Comparison of ENCODE assay signal across 8 cellular contexts in the genomic region with DNA sequence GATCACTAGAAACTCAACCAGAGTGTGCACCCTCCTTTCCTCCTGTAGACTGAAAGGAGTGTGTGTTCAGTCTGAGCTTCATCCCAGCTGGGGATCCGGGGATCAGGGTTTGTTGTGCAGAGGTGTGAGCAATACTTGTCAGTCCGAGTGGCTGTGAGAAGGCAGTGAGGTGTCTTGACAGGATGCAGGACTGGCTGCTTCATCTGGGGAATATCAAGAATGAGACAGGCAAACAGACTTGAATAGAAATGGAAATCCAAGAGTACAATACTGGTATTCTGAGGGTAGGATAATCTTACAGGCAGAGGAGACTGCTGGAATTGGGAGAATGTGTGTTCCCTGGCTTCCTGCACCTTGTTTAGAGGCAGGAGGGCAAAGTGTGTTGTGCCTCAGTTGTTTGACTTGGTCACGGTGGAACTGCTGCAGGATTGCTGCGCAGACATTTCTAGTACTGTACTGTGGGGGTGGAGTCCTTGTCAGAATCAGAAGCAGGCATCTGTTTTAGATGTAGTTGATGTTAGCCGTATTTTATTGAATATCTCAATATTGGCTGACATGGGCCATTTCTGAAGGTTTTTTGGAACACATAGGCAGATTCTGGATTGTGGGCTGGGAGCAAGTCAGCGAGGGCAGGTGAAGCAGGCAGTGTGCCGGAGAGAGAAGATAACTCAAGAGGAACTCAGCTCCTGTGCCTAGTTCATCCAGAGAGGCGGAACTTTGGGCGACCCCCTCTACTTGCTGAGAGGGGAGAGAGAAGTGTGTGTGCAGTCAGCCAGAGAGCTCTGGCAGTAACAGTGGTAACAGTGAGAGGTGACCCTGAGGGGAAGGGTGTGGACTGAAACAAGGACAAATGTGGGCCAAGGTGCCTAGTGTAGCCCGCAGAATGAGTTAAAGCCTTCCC. TPM values are rescaled to one million over a fixed set of nuclear protein-coding genes. Genes with fewer than 3 reads are reported as not detected.
DNase-seq lines count a peak whose midpoint lies in the region; ATAC-seq and TF ChIP-seq lines count a peak whose summit lies in the region.

No MANE protein-coding gene starts in this region.

- H3K9me3 ChIP-seq in mucosa of rectum (ENCODE audit: control insufficient read depth in 2 of 2, low read length in 2 of 2): no peaks in the 10 kb centered on the region

- no peaks in the 10 kb centered on the region for H3K27me3 Mint-ChIP-seq in Calu3 (ENCODE audit: unreplicated experiment)
- no peaks in the 10 kb centered on the region for H3K27me3 Mint-ChIP-seq in central memory CD8-positive, alpha-beta T cell

- peak overlapping the region; percentile 93 for H3K27ac Mint-ChIP-seq in Calu3 (ENCODE audit: unreplicated experiment)
- peak overlapping the region; percentile 100 for H3K27ac Mint-ChIP-seq in central memory CD8-positive, alpha-beta T cell (ENCODE audit: low read depth)

- H3K36me3 ChIP-seq in mucosa of rectum (ENCODE audit: control insufficient read depth in 2 of 2, insufficient read depth in 2 of 2, low read length in 2 of 2): peaks cover 9 to 10% of the 10 kb centered on the region in 2 donors

- H3K9me3 Mint-ChIP-seq in Calu3 (ENCODE audit: low read depth, unreplicated experiment): no peaks in the 10 kb centered on the region
- no peaks in the 10 kb centered on the region for H3K9me3 Mint-ChIP-seq in central memory CD8-positive, alpha-beta T cell

- peaks cover 32% of the 10 kb centered on the region for H3K4me1 Mint-ChIP-seq in Calu3 (ENCODE audit: low read depth, unreplicated experiment)
- peaks cover 55% of the 10 kb centered on the region for H3K4me1 Mint-ChIP-seq in central memory CD8-positive, alpha-beta T cell

- intact Hi-C loops in Calu3 (cut with micrococcal nuclease; ENCODE audit: unreplicated experiment): no loop called here

- TF ChIP-seq CTCF in Calu3 (IDR thresholded peaks at IDR 0.05; ENCODE audit: unreplicated experiment) (no peak), LNCaP clone FGC (IDR thresholded peaks at IDR 0.05; ENCODE audit: control insufficient read depth, extremely low read depth, insufficient read depth) (no peak)

- no TSS peak for BruUV-seq in Calu3 (replicated peaks; lab: Mats Ljungman, UMichigan)

- peak overlapping the region; percentile 88 to 91 for H3K27ac ChIP-seq in mucosa of rectum (ENCODE audit: low read depth in 2 of 2, low read length in 2 of 2)

- DNase-seq in Calu3 (no peak), LNCaP clone FGC (ENCODE audit: low read depth) (no peak), NCI-H1105 (lab: John Stamatoyannopoulos, UW) (no peak), putamen (ENCODE audit: low spot score) (no peak)
- DNase-seq in central memory CD8-positive, alpha-beta T cell (ENCODE audit: low spot score in 2 of 2): no peak
- DNase-seq in stimulated activated CD8-positive, alpha-beta memory T cell treated with anti-CD3 and anti-CD28 coated beads, Interleukin-4, amount 100 ng/mL, for 48 hours: no peak

- CTCF ChIA-PET in Calu3 (lab: Charles Lee): interaction anchor here (0.5 to 2.1 kb wide), 9 partner anchors 10 to 185 kb away, joined by 3 to 8 read pairs (median 4); partner anchors contain the start of gene KDM2A

- peak overlapping the region; percentile 54 to 88 for H3K9ac ChIP-seq in mucosa of rectum (ENCODE audit: low read depth in 1 of 2, low read length in 2 of 2)

- no peak for ATAC-seq in central memory CD8-positive, alpha-beta T cell (replicated peaks; ENCODE audit: extremely low read depth, poor library complexity, severe bottlenecking)
- no peak for ATAC-seq in HG03565 (IDR thresholded peaks at IDR 0.05; ENCODE audit: unreplicated experiment)

- peak overlapping the region; percentile 78 for H3K4me3 ChIP-seq in LNCaP clone FGC (ENCODE audit: low read depth, low read length)
- H3K4me3 ChIP-seq in mucosa of rectum (ENCODE audit: low read length in 2 of 2): peak overlapping the region; percentile 48 to 58

- peak overlapping the region; percentile 95 for H3K4me3 Mint-ChIP-seq in Calu3 (ENCODE audit: low read depth, unreplicated experiment)
- peak overlapping the region; percentile 99 for H3K4me3 Mint-ChIP-seq in central memory CD8-positive, alpha-beta T cell

- H3K36me3 Mint-ChIP-seq in Calu3 (ENCODE audit: insufficient read depth, unreplicated experiment): peaks cover 56% of the 10 kb centered on the region
- H3K36me3 Mint-ChIP-seq in central memory CD8-positive, alpha-beta T cell (ENCODE audit: insufficient read depth): peaks cover 52% of the 10 kb centered on the region

- H3K27me3 ChIP-seq in mucosa of rectum (ENCODE audit: control insufficient read depth in 2 of 2, insufficient read depth in 2 of 2, low read length in 2 of 2): no peaks in the 10 kb centered on the region

- H3K4me1 ChIP-seq in mucosa of rectum (ENCODE audit: control insufficient read depth in 2 of 2, insufficient read depth in 2 of 2, low read length in 2 of 2): peaks cover 37 to 40% of the 10 kb centered on the region in 2 donors

RNA-seq across cellular contexts. Expression of gene GRK2, which starts 27.1 kb away (rescaled TPM):
- 69.8 and 71.3 TPM in 2 replicates for total RNA-seq in Calu3 (2022)

RNA-seq across cellular contexts. Expression of gene ANKRD13D, which starts 50.0 kb away (rescaled TPM):
- 50.8 and 58.5 TPM in 2 replicates for total RNA-seq in Calu3 (2022)
